ENCODE assay signal across 8 cellular contexts in the genomic region with DNA sequence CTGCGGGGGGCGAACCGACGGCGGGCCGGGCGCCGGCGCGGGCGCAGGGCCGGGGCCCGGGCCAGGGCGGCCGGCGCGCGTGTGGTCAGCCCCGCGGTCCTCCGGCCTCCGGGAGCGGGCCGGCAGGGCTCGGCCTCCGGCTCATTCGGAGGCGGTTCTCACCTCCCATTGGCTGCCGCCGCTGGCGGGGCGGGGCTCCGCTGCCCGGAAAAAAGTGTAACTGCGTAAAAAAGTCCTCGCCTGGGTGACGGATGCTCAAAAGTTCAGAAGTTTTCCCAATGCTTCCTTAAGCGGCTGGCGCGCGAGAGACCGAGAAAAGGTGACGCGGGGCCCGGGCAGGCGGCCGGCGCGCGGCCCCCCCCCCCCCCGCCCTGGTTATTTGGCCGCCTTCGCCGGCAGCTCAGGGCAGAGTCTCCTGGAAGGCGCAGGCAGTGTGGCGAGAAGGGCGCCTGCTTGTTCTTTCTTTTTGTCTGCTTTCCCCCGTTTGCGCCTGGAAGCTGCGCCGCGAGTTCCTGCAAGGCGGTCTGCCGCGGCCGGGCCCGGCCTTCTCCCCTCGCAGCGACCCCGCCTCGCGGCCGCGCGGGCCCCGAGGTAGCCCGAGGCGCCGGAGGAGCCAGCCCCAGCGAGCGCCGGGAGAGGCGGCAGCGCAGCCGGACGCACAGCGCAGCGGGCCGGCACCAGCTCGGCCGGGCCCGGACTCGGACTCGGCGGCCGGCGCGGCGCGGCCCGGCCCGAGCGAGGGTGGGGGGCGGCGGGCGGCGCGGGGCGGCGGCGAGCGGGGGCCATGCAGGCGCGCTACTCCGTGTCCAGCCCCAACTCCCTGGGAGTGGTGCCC. TPM values are rescaled to one million over a fixed set of nuclear protein-coding genes. Genes with fewer than 3 reads are reported as not detected.
A peak's percentile ranks its signal among the peaks of the same experiment; 100 is the strongest.
DNase-seq lines count a peak whose midpoint lies in the region; ATAC-seq and TF ChIP-seq lines count a peak whose summit lies in the region.

A gene (plus strand): TSS at position 254 of the 835 bp plus-strand sequence. CDS start 531 bp downstream, at position 785.

- in situ Hi-C loops in GM13977 (cut with MboI; ENCODE audit: low pct_unique_long_range_greater_than_20kb, low sequenced_read_pairs, unreplicated experiment), result loop anchor here (25.0 kb wide), 1 partner anchor 502 kb away; no protein-coding TSS in a partner anchor

- peak within 1 kb of the TSS; percentile 54 for H3K27ac ChIP-seq in PC-9

- intact Hi-C loops in PC-9 (cut with micrococcal nuclease; ENCODE audit: unreplicated experiment), result loop anchor here (2.0 to 10.0 kb wide), 3 partner anchors 157 to 415 kb away; no protein-coding TSS in a partner anchor
- intact Hi-C loops in sciatic nerve (cut with DNase I), result loop anchor here (2.0 to 5.0 kb wide), 2 partner anchors 15 to 492 kb away; no protein-coding TSS in a partner anchor

- ATAC-seq in HG03280 (IDR thresholded peaks at IDR 0.05; ENCODE audit: unreplicated experiment) (peak; percentile 57), sciatic nerve (peak; percentile 92)

- peak within 1 kb of the TSS; percentile 80 for H3K4me2 ChIP-seq in PC-9

- no peak for TF ChIP-seq CTCF in BJ (IDR thresholded peaks at IDR 0.05; ENCODE audit: insufficient read depth, low read depth, low read length)
- TF ChIP-seq CTCF in GM13977 (IDR thresholded peaks at IDR 0.05; ENCODE audit: extremely low read depth, insufficient read depth, missing control alignments), result no peak
- no peak for TF ChIP-seq CTCF in PC-9 (conservative IDR thresholded peaks at IDR 0.05)

- H3K27me3 ChIP-seq in BJ (ENCODE audit: control insufficient read depth, insufficient read depth, low read length), result peaks cover 35% of the 10 kb centered on the region
- H3K27me3 ChIP-seq in PC-9 (ENCODE audit: insufficient read depth, low read depth), result no peaks in the 10 kb centered on the region
- peaks cover 84% of the 10 kb centered on the region for H3K27me3 ChIP-seq in iPS-15b (ENCODE audit: control insufficient read depth, insufficient read depth, low read length)

- H3K79me2 ChIP-seq in PC-9 (ENCODE audit: low read depth), result peaks cover 34% of the 10 kb centered on the region

- DNase-seq in BJ (ENCODE audit: low read depth) (peak; percentile 80), GM13977 (ENCODE audit: low spot score) (peak; percentile 94), PC-9 (peak; percentile 81 to 96), brain pericyte (ENCODE audit: low read depth, low spot score) (peak; percentile 92), sciatic nerve (ENCODE audit: low spot score) (peak; percentile 95), T-helper 9 cell (no peak)

- no peaks in the 10 kb centered on the region for H4K20me1 ChIP-seq in PC-9 (ENCODE audit: insufficient read depth)

- CTCF ChIA-PET in BJ (lab: Yijun Ruan, JAX), result interaction anchor here (0.7 to 2.7 kb wide), 9 partner anchors 13 to 494 kb away, joined by 3 to 12 read pairs (median 7); no protein-coding TSS in a partner anchor
- CTCF ChIA-PET in PC-9 (lab: Charles Lee), result no interaction called here

- H3K36me3 ChIP-seq in BJ (ENCODE audit: control insufficient read depth, insufficient read depth, low read length), result peaks cover 2% of the 10 kb centered on the region
- no peaks in the 10 kb centered on the region for H3K36me3 ChIP-seq in PC-9 (ENCODE audit: low read depth)
- no peaks in the 10 kb centered on the region for H3K36me3 ChIP-seq in iPS-15b (ENCODE audit: control insufficient read depth, insufficient read depth, low read length)

- H3K9ac ChIP-seq in iPS-15b (ENCODE audit: low read depth, low read length), result no peak within 1 kb of the TSS

- peak within 1 kb of the TSS; percentile 87 for H3K4me3 ChIP-seq in BJ (ENCODE audit: low read depth, low read length)
- H3K4me3 ChIP-seq in PC-9, result peak within 1 kb of the TSS; percentile 89
- H3K4me3 ChIP-seq in iPS-15b (ENCODE audit: low read depth, low read length), result peak within 1 kb of the TSS; percentile 40

- no peaks in the 10 kb centered on the region; the same call in 1 of the 2 replicates for H3K4me1 ChIP-seq in PC-9 (replicated peaks; ENCODE audit: insufficient read depth)
- H3K4me1 ChIP-seq in iPS-15b (ENCODE audit: control insufficient read depth, insufficient read depth, low read length), result peaks cover 11% of the 10 kb centered on the region

- no peaks in the 10 kb centered on the region for H3K9me2 ChIP-seq in PC-9 (ENCODE audit: insufficient read depth)

- peak within 1 kb of the TSS; percentile 82 for H2AFZ ChIP-seq in PC-9

- H3K9me3 ChIP-seq in PC-9 (ENCODE audit: insufficient read depth, low read depth) (no peaks in the 10 kb centered on the region), iPS-15b (ENCODE audit: control insufficient read depth, insufficient read depth, low read length) (no peaks in the 10 kb centered on the region)

- no TSS peak for BruUV-seq in PC-9 (replicated peaks; lab: Mats Ljungman, UMichigan)

- POLR2A ChIA-PET in BJ (lab: Charles Lee), result interaction anchor here (0.5 to 1.6 kb wide), 4 partner anchors 86 to 320 kb away, joined by 3 to 4 read pairs (median 4); no protein-coding TSS in a partner anchor
- POLR2A ChIA-PET in PC-9 (lab: Charles Lee; ENCODE audit: unreplicated experiment), result interaction anchor here (0.7 kb wide), 1 partner anchor 110 kb away, joined by 5 read pairs; no protein-coding TSS in a partner anchor

- H3F3A ChIP-seq in PC-9 (ENCODE audit: insufficient read depth, low read depth), result no peaks in the 10 kb centered on the region

RNA-seq across cellular contexts. Expression of the gene that starts here (rescaled TPM):
- 7.6 and 7.8 TPM in 2 replicates for polyA plus RNA-seq in BJ (2011; rRNA removed)
- 6.4 and 7.7 TPM in 2 replicates for polyA minus RNA-seq in BJ (2011; rRNA and poly(A)+ RNA removed)
- 16.2 and 18.6 TPM in 2 replicates for total RNA-seq in PC-9 (2021)
- total RNA-seq in sciatic nerve, result 61.8 TPM
